ENCODE assay signal across 8 cellular contexts in genomic region chr19:58560007-58560887, GRCh38. TPM values are rescaled to one million over a fixed set of nuclear protein-coding genes. Genes with fewer than 3 reads are reported as not detected.
DNase-seq lines count a peak whose midpoint lies in the region; ATAC-seq and TF ChIP-seq lines count a peak whose summit lies in the region.

No MANE protein-coding gene starts in this region.

- peak overlapping the region; percentile 97 to 99 (median 97) for H3K27ac ChIP-seq in gastrocnemius medialis

- peaks cover 46% of the 10 kb centered on the region for H3K4me1 Mint-ChIP-seq in T-helper 17 cell

- peak overlapping the region; percentile 99 for H3K4me3 Mint-ChIP-seq in T-helper 17 cell

- intact Hi-C loops in gastrocnemius medialis (cut with DNase I; ENCODE audit: low total_unique reads) = no loop called here

- H3K27me3 ChIP-seq in gastrocnemius medialis = no peaks in the 10 kb centered on the region

- H3K4me3 ChIP-seq in GM12875 (ENCODE audit: low read depth, low read length) = peak overlapping the region; percentile 96
- peak overlapping the region; percentile 75 for H3K4me3 ChIP-seq in fibroblast of the aortic adventitia (ENCODE audit: low read depth, low read length)
- peak overlapping the region; percentile 72 to 80 (median 78) for H3K4me3 ChIP-seq in gastrocnemius medialis

- H3K27ac Mint-ChIP-seq in T-helper 17 cell = peak overlapping the region; percentile 98

- peaks cover 0 to 17% of the 10 kb centered on the region in 2 donors for H3K36me3 ChIP-seq in gastrocnemius medialis

- TF ChIP-seq CTCF in GM12875 (IDR thresholded peaks at IDR 0.05; ENCODE audit: borderline replicate concordance, insufficient read depth, low read depth, low read length) (no peak), fibroblast of the aortic adventitia (IDR thresholded peaks at IDR 0.05; ENCODE audit: insufficient read depth, low read length) (no peak), gastrocnemius medialis (IDR thresholded peaks at IDR 0.05 in 4 of 5, conservative IDR thresholded peaks at IDR 0.05 in 1 of 5) (no peak)

- no peaks in the 10 kb centered on the region for H3K27me3 Mint-ChIP-seq in T-helper 17 cell

- no peaks in the 10 kb centered on the region for H3K36me3 Mint-ChIP-seq in T-helper 17 cell (ENCODE audit: low read depth)

- TF ChIP-seq POLR2A in gastrocnemius medialis (IDR thresholded peaks at IDR 0.05) (no peak), GM18505 (IDR thresholded peaks at IDR 0.05; ENCODE audit: borderline replicate concordance, extremely low read depth, insufficient read depth, insufficient read length) (no peak)

- DNase-seq in T-helper 17 cell (no peak), fibroblast of the aortic adventitia (ENCODE audit: low read depth) (no peak), gastrocnemius medialis (no peak), kidney glomerular epithelial cell (lab: John Stamatoyannopoulos, UW) (no peak), pons (ENCODE audit: low spot score) (no peak)
- DNase-seq in activated CD8-positive, alpha-beta memory T cell treated with anti-CD3 and anti-CD28 coated beads, Interleukin-2, amount 50 U/mL, for 4 hours = no peak

- ATAC-seq in T-helper 17 cell = no peak
- ATAC-seq in gastrocnemius medialis = no peak
- no peak for ATAC-seq in GM18505 (IDR thresholded peaks at IDR 0.05; ENCODE audit: unreplicated experiment)

- in situ Hi-C loops in gastrocnemius medialis (cut with MboI; ENCODE audit: low sequenced_read_pairs in 4 of 4) = no loop called here

- H3K4me1 ChIP-seq in gastrocnemius medialis = peaks cover 49 to 67% of the 10 kb centered on the region in 2 donors

- no peaks in the 10 kb centered on the region for H3K9me3 ChIP-seq in T-helper 17 cell (ENCODE audit: control insufficient read depth, low read length, poor library complexity, severe bottlenecking)
- H3K9me3 ChIP-seq in gastrocnemius medialis = no peaks in the 10 kb centered on the region

RNA-seq across cellular contexts. Expression of gene UBE2M, which starts 1.8 kb away (rescaled TPM):
- total RNA-seq in T-helper 17 cell = 10 to 100 TPM; 36.1 to 63.5 TPM
- total RNA-seq in fibroblast of the aortic adventitia (ENCODE audit: low replicate concordance) = 36.8 and 55.1 TPM in 2 replicates
- 10 to 100 TPM; 23.5 to 74.5 (median 41.6) TPM for total RNA-seq in gastrocnemius medialis

RNA-seq across cellular contexts. Expression of gene CHMP2A, which starts 5.3 kb away (rescaled TPM):
- 10 to 100 TPM; 74.8 to 88.8 TPM for total RNA-seq in T-helper 17 cell
- 109 and 239 TPM in 2 replicates for total RNA-seq in fibroblast of the aortic adventitia (ENCODE audit: low replicate concordance)
- 100 to 1,000 TPM in 2 of 4 donors, 10 to 100 TPM in 2; 82.3 to 165 (median 113) TPM for total RNA-seq in gastrocnemius medialis

RNA-seq across cellular contexts. Expression of gene MZF1, which starts 12.9 kb away (rescaled TPM):
- 10 to 100 TPM; 29.9 to 34.0 TPM for total RNA-seq in T-helper 17 cell
- 15.5 and 21.1 TPM in 2 replicates for total RNA-seq in fibroblast of the aortic adventitia (ENCODE audit: low replicate concordance)
- 10 to 100 TPM in 3 of 4 donors, 1 to 10 TPM in 1; 6.8 to 21.5 (median 15.1) TPM for total RNA-seq in gastrocnemius medialis

RNA-seq across cellular contexts. Expression of gene TRIM28, which starts 16.4 kb away (rescaled TPM):
- total RNA-seq in T-helper 17 cell (100 to 1,000 TPM; 427 to 525 TPM), fibroblast of the aortic adventitia (ENCODE audit: low replicate concordance) (233 and 474 TPM in 2 replicates), gastrocnemius medialis (100 to 1,000 TPM; 145 to 239 (median 191) TPM)

RNA-seq across cellular contexts. Expression of gene ZBTB45, which starts 40.6 kb away (rescaled TPM):
- total RNA-seq in T-helper 17 cell (1 to 10 TPM; 7.0 to 8.2 TPM), fibroblast of the aortic adventitia (ENCODE audit: low replicate concordance) (9.2 and 9.9 TPM in 2 replicates), gastrocnemius medialis (10 to 100 TPM in 2 of 4 donors, 1 to 10 TPM in 2; 5.9 to 12.2 (median 9.6) TPM)
